8 cellular contexts compared by ENCODE assay signal in genomic region chr9:114662081-114662989, GRCh38. TPM values are rescaled to one million over a fixed set of nuclear protein-coding genes. Genes with fewer than 3 reads are reported as not detected.
A peak's percentile ranks its signal among the peaks of the same experiment; 100 is the strongest.
DNase-seq lines count a peak whose midpoint lies in the region; ATAC-seq, FAIRE-seq and TF ChIP-seq lines count a peak whose summit lies in the region.

No MANE protein-coding gene starts in this region.

- H3K9ac ChIP-seq in GM12878 (ENCODE audit: control insufficient read depth, insufficient read depth, low read length) = no peak overlapping the region

- no peaks in the 10 kb centered on the region for H3K36me3 Mint-ChIP-seq in CD8-positive, alpha-beta memory T cell

- H3K36me3 ChIP-seq in CD8-positive, alpha-beta memory T cell (ENCODE audit: insufficient read depth, low read length) = no peaks in the 10 kb centered on the region
- no peaks in the 10 kb centered on the region for H3K36me3 ChIP-seq in GM12878 (ENCODE audit: control insufficient read depth in 2 of 2, insufficient read depth in 2 of 2, low read length in 1 of 2)

- peak; percentile 75 to 90 (median 81) for TF ChIP-seq CTCF in GM12878 (IDR thresholded peaks at IDR 0.05 in 2 of 3, conservative IDR thresholded peaks at IDR 0.05 in 1 of 3; ENCODE audit: control insufficient read depth in 2 of 3, extremely low read depth in 1 of 3, insufficient read depth in 1 of 3, low read depth in 3 of 3, low read length in 3 of 3)

- H3K27ac ChIP-seq in CD8-positive, alpha-beta memory T cell (ENCODE audit: low read depth, low read length) = no peak overlapping the region
- no peak overlapping the region for H3K27ac ChIP-seq in GM12878 (ENCODE audit: control insufficient read depth, insufficient read depth)

- H3K4me3 Mint-ChIP-seq in CD8-positive, alpha-beta memory T cell = no peak overlapping the region

- H3K4me3 ChIP-seq in CD8-positive, alpha-beta memory T cell (ENCODE audit: low read length) = no peak overlapping the region
- H3K4me3 ChIP-seq in GM12878 = no peak overlapping the region

- H4K20me1 ChIP-seq in GM12878 (ENCODE audit: control insufficient read depth, insufficient read depth) = no peaks in the 10 kb centered on the region

- FAIRE-seq in HTR-8/SVneo (lab: Jason Lieb, UNC) = no peak
- peak; percentile 93 for FAIRE-seq in GM12878 (lab: Jason Lieb, UNC)

- intact Hi-C loops in GM12878 (cut with micrococcal nuclease; ENCODE audit: unreplicated experiment) = loop anchor here (1.0 kb wide), 1 partner anchor 352 kb away; no protein-coding TSS in a partner anchor

- no peaks in the 10 kb centered on the region for H3K27me3 ChIP-seq in CD8-positive, alpha-beta memory T cell (ENCODE audit: insufficient read depth, low read length, poor library complexity, severe bottlenecking)
- no peaks in the 10 kb centered on the region for H3K27me3 ChIP-seq in GM12878 (replicated peaks in 1 of 2; ENCODE audit: control insufficient read depth in 2 of 2, insufficient read depth in 2 of 2, low read length in 1 of 2)

- no peaks in the 10 kb centered on the region for H3K9me3 ChIP-seq in CD8-positive, alpha-beta memory T cell (ENCODE audit: low read length)
- H3K9me3 ChIP-seq in GM12878 (replicated peaks; ENCODE audit: control insufficient read depth, insufficient read depth, low read length) = no peaks in the 10 kb centered on the region

- no peak for TF ChIP-seq POLR2A in GM12878 (IDR thresholded peaks at IDR 0.05; ENCODE audit: low read depth, low read length)

- ATAC-seq in GM19455 (IDR thresholded peaks at IDR 0.05; ENCODE audit: unreplicated experiment) (peak; percentile 75), GM12878 (peak; percentile 96), GM18858 (IDR thresholded peaks at IDR 0.05; ENCODE audit: unreplicated experiment) (no peak)

- H3K4me1 ChIP-seq in CD8-positive, alpha-beta memory T cell (ENCODE audit: insufficient read depth, low read length) = no peaks in the 10 kb centered on the region
- no peaks in the 10 kb centered on the region for H3K4me1 ChIP-seq in GM12878 (ENCODE audit: control insufficient read depth, insufficient read depth, low read length)

- H3K27ac Mint-ChIP-seq in CD8-positive, alpha-beta memory T cell = peak overlapping the region in 1 of 8 donors; percentile 18

- POLR2A ChIA-PET in CD8-positive, alpha-beta memory T cell (lab: Charles Lee) = no interaction called here
- POLR2A ChIA-PET in GM12878 (lab: Charles Lee) = interaction anchor here (0.8 kb wide), 1 partner anchor 11 kb away, joined by 5 read pairs; no protein-coding TSS in a partner anchor

- H3K4me2 ChIP-seq in GM12878 (ENCODE audit: control insufficient read depth, insufficient read depth) = no peak overlapping the region

- no peak overlapping the region for H2AFZ ChIP-seq in GM12878 (ENCODE audit: control insufficient read depth, low read depth, low read length)

- SMC1A ChIA-PET in GM12878 (lab: Charles Lee; ENCODE audit: uncharacterized antibody, unreplicated experiment) = interaction anchor here (0.6 to 2.3 kb wide), 5 partner anchors 9 to 352 kb away, joined by 4 to 10 read pairs (median 5); no protein-coding TSS in a partner anchor

- in situ Hi-C loops in GM12878 (cut with MboI) = no loop called here

- no TSS peak for BruUV-seq in GM12878 (replicated peaks; lab: Mats Ljungman, UMichigan)

- RAD21 ChIA-PET in GM12878 (lab: Charles Lee; ENCODE audit: unreplicated experiment) = interaction anchor here (1.0 to 2.4 kb wide), 6 partner anchors 9 to 352 kb away, joined by 3 to 7 read pairs (median 4); no protein-coding TSS in a partner anchor

- no peaks in the 10 kb centered on the region for H3K79me2 ChIP-seq in GM12878 (ENCODE audit: control insufficient read depth, insufficient read depth, low read length)

- CTCF ChIA-PET in CD8-positive, alpha-beta memory T cell (lab: Charles Lee) = interaction anchor here (1.0 to 1.9 kb wide), 7 partner anchors 9 to 863 kb away, joined by 3 to 9 read pairs (median 4); no protein-coding TSS in a partner anchor
- CTCF ChIA-PET in GM12878 (lab: Yijun Ruan, JAX) = interaction anchor here (0.6 to 14.0 kb wide), 27 partner anchors 9 to 1632 kb away, joined by 3 to 135 read pairs (median 5); partner anchors contain the start of gene TEX48

- peak; percentile 69 for TF ChIP-seq RAD21 in GM12878 (IDR thresholded peaks at IDR 0.05; ENCODE audit: insufficient read depth, low read depth, low read length)

- H3K4me1 Mint-ChIP-seq in CD8-positive, alpha-beta memory T cell = peaks cover 0 to 3% (median 2%) of the 10 kb centered on the region in 3 donors

- H3K9me3 Mint-ChIP-seq in CD8-positive, alpha-beta memory T cell = no peaks in the 10 kb centered on the region

- no peak for TF ChIP-seq EP300 in GM12878 (IDR thresholded peaks at IDR 0.05; ENCODE audit: borderline replicate concordance in 1 of 2, control insufficient read depth in 1 of 2, low read depth in 2 of 2, low read length in 2 of 2)

- peaks cover 9 to 10% of the 10 kb centered on the region in 2 donors for H3K27me3 Mint-ChIP-seq in CD8-positive, alpha-beta memory T cell

- DNase-seq in CD8-positive, alpha-beta memory T cell = peak; percentile 29 to 73 (median 44)
- DNase-seq in HTR-8/SVneo (ENCODE audit: insufficient read length, low spot score) = peak; percentile 69
- DNase-seq in T-helper 22 cell (ENCODE audit: low read depth) = peak; percentile 5
- no peak for DNase-seq in GM12878 (ENCODE audit: low read depth, low spot score)
- DNase-seq in iris pigment epithelial cell (ENCODE audit: low read depth) = peak; percentile 27
- peak; percentile 73 for DNase-seq in stimulated activated CD4-positive, alpha-beta T cell treated with anti-CD3 and anti-CD28 coated beads, Interleukin-4, amount 100 ng/mL, for 24 hours

- WGBS in GM12878 (ENCODE audit: insufficient coverage, insufficient replicate concordance, low lambda C conversion rate, missing lambda C conversion rate) = 14% methylated on average over 10 of the region's 10 CpGs

RNA-seq across cellular contexts. Expression of gene TEX53, which starts 4.7 kb away (rescaled TPM):
- total RNA-seq in CD8-positive, alpha-beta memory T cell = not detected
- polyA plus RNA-seq in CD8-positive, alpha-beta memory T cell = not detected
- not detected in 2 replicates for total RNA-seq in GM12878 (2013; cell fraction: nucleolus; rRNA removed)
- not detected in 2 replicates for total RNA-seq in GM12878 (2014; rRNA removed)
- not detected in 2 replicates for total RNA-seq in GM12878 (2014; rRNA removed; fragmentation: Illumina TruSeq; extraction: Trizol)
- total RNA-seq in GM12878 (2021) = not detected in 2 replicates
- not detected for polyA plus RNA-seq in GM12878 (2011; ENCODE audit: low read depth)
- not detected in 2 replicates for polyA plus RNA-seq in GM12878 (2011; rRNA removed)
- polyA plus RNA-seq in GM12878 (2011; cell fraction: cytosol; rRNA removed) = not detected in 2 replicates
- not detected in 2 replicates for polyA plus RNA-seq in GM12878 (2011; cell fraction: nucleus; rRNA removed)
- not detected in 2 replicates for polyA plus RNA-seq in GM12878 (2012)
- not detected in 2 replicates for polyA plus RNA-seq in GM12878 (2014; fragmentation: Illumina TruSeq; extraction: Trizol)
- not detected for polyA plus RNA-seq in GM12878 (2014; fragmentation: Nextera tagmentation; extraction: Ambion mirVana)
- polyA plus RNA-seq in GM12878 (2014; rRNA removed) = not detected in 2 replicates
- polyA plus RNA-seq in GM12878 (2016; fragmentation: Nextera tagmentation; extraction: Ambion mirVana) = not detected
- not detected in 2 replicates for polyA minus RNA-seq in GM12878 (2011; rRNA and poly(A)+ RNA removed)
- not detected in 2 replicates for polyA minus RNA-seq in GM12878 (2011; cell fraction: cytosol; rRNA and poly(A)+ RNA removed)
- not detected in 2 replicates for polyA minus RNA-seq in GM12878 (2011; cell fraction: nucleus; rRNA and poly(A)+ RNA removed)

RNA-seq across cellular contexts. Expression of gene TEX48, which starts 19.7 kb away (rescaled TPM):
- total RNA-seq in CD8-positive, alpha-beta memory T cell = under 1 TPM; 0.46 to 0.86 TPM
- polyA plus RNA-seq in CD8-positive, alpha-beta memory T cell = not detected
- total RNA-seq in GM12878 (2013; cell fraction: nucleolus; rRNA removed) = not detected in 2 replicates
- total RNA-seq in GM12878 (2014; rRNA removed) = not detected in 2 replicates
- total RNA-seq in GM12878 (2014; rRNA removed; fragmentation: Illumina TruSeq; extraction: Trizol) = not detected in 2 replicates
- total RNA-seq in GM12878 (2021) = not detected in 2 replicates
- polyA plus RNA-seq in GM12878 (2011; ENCODE audit: low read depth) = not detected
- not detected in 2 replicates for polyA plus RNA-seq in GM12878 (2011; rRNA removed)
- not detected in 2 replicates for polyA plus RNA-seq in GM12878 (2011; cell fraction: cytosol; rRNA removed)
- polyA plus RNA-seq in GM12878 (2011; cell fraction: nucleus; rRNA removed) = not detected in 2 replicates
- not detected in 2 replicates for polyA plus RNA-seq in GM12878 (2012)
- polyA plus RNA-seq in GM12878 (2014; fragmentation: Illumina TruSeq; extraction: Trizol) = not detected in 2 replicates
- polyA plus RNA-seq in GM12878 (2014; fragmentation: Nextera tagmentation; extraction: Ambion mirVana) = not detected
- not detected in 2 replicates for polyA plus RNA-seq in GM12878 (2014; rRNA removed)
- not detected for polyA plus RNA-seq in GM12878 (2016; fragmentation: Nextera tagmentation; extraction: Ambion mirVana)
- not detected in 2 replicates for polyA minus RNA-seq in GM12878 (2011; rRNA and poly(A)+ RNA removed)
- polyA minus RNA-seq in GM12878 (2011; cell fraction: cytosol; rRNA and poly(A)+ RNA removed) = not detected in 2 replicates
- not detected in 2 replicates for polyA minus RNA-seq in GM12878 (2011; cell fraction: nucleus; rRNA and poly(A)+ RNA removed)

RNA-seq across cellular contexts. Expression of gene TMEM268, which starts 51.2 kb away (rescaled TPM):
- total RNA-seq in CD8-positive, alpha-beta memory T cell = 10 to 100 TPM; 20.2 to 21.1 TPM
- polyA plus RNA-seq in CD8-positive, alpha-beta memory T cell = 9.7 TPM
- 111 and 114 TPM in 2 replicates for total RNA-seq in GM12878 (2013; cell fraction: nucleolus; rRNA removed)
- total RNA-seq in GM12878 (2014; rRNA removed) (24.9 and 25.5 TPM in 2 replicates), GM12878 (2014; rRNA removed; fragmentation: Illumina TruSeq; extraction: Trizol) (16.8 and 20.3 TPM in 2 replicates), GM12878 (2021) (27.1 and 32.1 TPM in 2 replicates)
- polyA plus RNA-seq in GM12878 (2011; ENCODE audit: low read depth) = 24.3 TPM
- polyA plus RNA-seq in GM12878 (2011; rRNA removed) (79.5 and 83.7 TPM in 2 replicates), GM12878 (2014; fragmentation: Illumina TruSeq; extraction: Trizol) (34.1 and 36.2 TPM in 2 replicates), GM12878 (2014; fragmentation: Nextera tagmentation; extraction: Ambion mirVana) (1 to 10 TPM; 3.5 to 6.1 TPM), GM12878 (2014; rRNA removed) (22.5 and 24.0 TPM in 2 replicates), GM12878 (2016; fragmentation: Nextera tagmentation; extraction: Ambion mirVana) (10 to 100 TPM in 1 of 2 experiments, 1 to 10 TPM in 1; 7.4 to 14.3 TPM)
- polyA plus RNA-seq in GM12878 (2011; cell fraction: cytosol; rRNA removed) = 41.9 and 55.1 TPM in 2 replicates
- polyA plus RNA-seq in GM12878 (2011; cell fraction: nucleus; rRNA removed) = 33.1 and 33.6 TPM in 2 replicates
- 22.2 and 26.9 TPM in 2 replicates for polyA plus RNA-seq in GM12878 (2012)
- 65.8 and 85.6 TPM in 2 replicates for polyA minus RNA-seq in GM12878 (2011; rRNA and poly(A)+ RNA removed)
- polyA minus RNA-seq in GM12878 (2011; cell fraction: cytosol; rRNA and poly(A)+ RNA removed) = 19.4 and 26.9 TPM in 2 replicates
- 18.9 and 27.6 TPM in 2 replicates for polyA minus RNA-seq in GM12878 (2011; cell fraction: nucleus; rRNA and poly(A)+ RNA removed)
